ENCODE assay signal across 19 cellular contexts in the genomic region with DNA sequence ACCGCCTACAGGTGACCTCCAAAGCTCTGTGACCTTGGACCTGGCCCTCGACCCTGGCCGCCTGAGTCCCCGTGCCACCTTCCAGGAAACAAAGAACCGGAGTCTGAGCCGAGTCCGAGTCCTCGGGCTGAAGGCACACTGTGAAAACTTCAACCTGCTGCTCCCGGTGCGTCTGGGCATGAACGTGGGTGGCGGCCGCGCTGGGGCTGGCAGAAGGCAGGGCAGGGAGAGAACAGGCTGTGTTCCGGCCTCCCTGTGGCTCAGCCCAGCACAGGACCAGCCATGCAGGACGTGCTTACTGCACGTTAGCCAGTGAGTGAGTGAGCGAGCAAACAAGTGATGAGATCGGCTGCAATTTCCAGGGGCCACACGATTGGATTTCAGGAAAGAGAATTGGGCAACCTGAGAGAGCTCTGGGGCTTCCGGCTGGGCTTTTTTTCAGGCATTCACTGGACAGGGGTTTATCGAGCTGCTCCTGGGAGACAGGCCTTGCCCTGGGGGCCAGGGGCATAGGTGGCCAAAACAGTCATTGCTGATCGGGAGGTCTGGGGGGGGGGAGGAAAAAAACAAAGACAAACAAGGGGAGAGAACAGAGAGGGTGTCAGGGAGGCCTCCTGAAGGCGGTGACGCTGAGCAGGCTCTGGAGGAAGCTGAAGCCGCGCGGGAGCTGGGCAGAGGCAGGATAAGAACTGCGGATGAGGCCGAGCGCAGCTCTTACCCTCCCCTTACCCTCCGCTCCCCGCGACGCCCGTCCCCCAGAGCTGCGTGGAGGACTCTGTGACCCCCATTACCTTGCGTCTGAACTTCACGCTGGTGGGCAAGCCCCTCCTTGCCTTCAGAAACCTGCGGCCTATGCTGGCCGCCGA. TPM values are rescaled to one million over a fixed set of nuclear protein-coding genes. Genes with fewer than 3 reads are reported as not detected.
DNase-seq lines count a peak whose midpoint lies in the region; TF ChIP-seq lines count a peak whose summit lies in the region.
"Had no signal": no experiment of that assay in that cellular context is flagged by ENCODE, and none has a peak within 500 bp of the region (broad histone marks: within the 10 kb centered on the region; RNA-seq: fewer than 3 reads in every experiment).

No MANE protein-coding gene starts in this region.

- WGBS in H9 (ENCODE audit: extremely low coverage, insufficient read length, low lambda C conversion rate): no CpG with 5 or more reads among the region's 42 CpGs
- WGBS in neuronal stem cell (ENCODE audit: extremely low coverage in 2 of 2, insufficient read length in 2 of 2, insufficient replicate concordance in 1 of 2), 2 donors: no CpG with 5 or more reads among the region's 42 CpGs

- H3K14ac ChIP-seq in H9 (ENCODE audit: insufficient read depth, low read length): no peak overlapping the region
- H3K14ac ChIP-seq in neuronal stem cell (ENCODE audit: low read length): peak overlapping the region; percentile 97

- H3K9ac ChIP-seq in H9 (ENCODE audit: extremely low read depth, insufficient read length, low read length): no peak overlapping the region
- no peak overlapping the region for H3K9ac ChIP-seq in neuronal stem cell (ENCODE audit: low read depth, low read length, poor library complexity)

- H3K56ac ChIP-seq in H9 (ENCODE audit: insufficient read length, low read depth, low read length): no peak overlapping the region

- H2BK15ac ChIP-seq in H9 (ENCODE audit: low read depth, low read length): no peak overlapping the region
- H2BK15ac ChIP-seq in neuronal stem cell (ENCODE audit: low read length): peak overlapping the region; percentile 94

- H2BK120ac ChIP-seq in H9 (ENCODE audit: low read depth, low read length, poor library complexity, severe bottlenecking) (no peak overlapping the region), neuronal stem cell (ENCODE audit: low read depth, low read length) (peak overlapping the region; percentile 47)

- H3K36me3 Mint-ChIP-seq in H9 (ENCODE audit: insufficient read depth in 1 of 3, low read depth in 3 of 3): no peaks in the 10 kb centered on the region
- H3K36me3 Mint-ChIP-seq in chondrocyte (ENCODE audit: low read depth): no peaks in the 10 kb centered on the region
- H3K36me3 Mint-ChIP-seq: CD8-positive, alpha-beta T cell had no signal

- H3K27me3 Mint-ChIP-seq in H9 (ENCODE audit: low read depth) (peaks cover 22% of the 10 kb centered on the region), chondrocyte (ENCODE audit: low read depth) (peaks cover 22% of the 10 kb centered on the region)

- TF ChIP-seq CTCF in H9 (conservative IDR thresholded peaks at IDR 0.05): no peak
- no peak for TF ChIP-seq CTCF in chondrocyte (IDR thresholded peaks at IDR 0.05)

- H3K9me3 Mint-ChIP-seq in H9: peaks cover 10 to 12% of the 10 kb centered on the region in 2 experiments
- H3K9me3 Mint-ChIP-seq in chondrocyte (ENCODE audit: low read depth): peaks cover 5% of the 10 kb centered on the region

- no peaks in the 10 kb centered on the region for H3K9me3 ChIP-seq in H9 (ENCODE audit: control insufficient read depth, low read depth, low read length)
- peaks cover 0 to 7% of the 10 kb centered on the region in 2 donors for H3K9me3 ChIP-seq in neuronal stem cell (replicated peaks in 1 of 2; ENCODE audit: control insufficient read depth in 2 of 2, insufficient read depth in 1 of 2, low read depth in 1 of 2, low read length in 2 of 2)
- H3K9me3 ChIP-seq: SJSA1 had no signal

- H2AFZ ChIP-seq in H9 (ENCODE audit: low read length) (no peak overlapping the region), neuronal stem cell (ENCODE audit: low read length) (peak overlapping the region; percentile 64)

- no peaks in the 10 kb centered on the region for H3K79me2 ChIP-seq in H9 (ENCODE audit: insufficient read depth, low read length)

- H3K36me3 ChIP-seq in neuronal stem cell (replicated peaks in 1 of 2; ENCODE audit: control insufficient read depth in 2 of 2, insufficient read depth in 2 of 2, low read length in 2 of 2): no peaks in the 10 kb centered on the region
- H3K36me3 ChIP-seq: SJSA1 had no signal

- H2BK5ac ChIP-seq in H9 (ENCODE audit: insufficient read length, low read length) (no peak overlapping the region), neuronal stem cell (ENCODE audit: low read length) (no peak overlapping the region)

- H2AK5ac ChIP-seq in H9 (ENCODE audit: insufficient read length, low read length) (no peak overlapping the region), neuronal stem cell (ENCODE audit: low read depth, low read length) (peak overlapping the region; percentile 28)

- H3K27ac Mint-ChIP-seq in H9 (peak overlapping the region in 1 of 3 experiments; percentile 76; a peak in 1 of 7 replicates), chondrocyte (ENCODE audit: unreplicated experiment) (no peak overlapping the region)
- H3K27ac Mint-ChIP-seq: CD8-positive, alpha-beta T cell had no signal

- no peak overlapping the region for H3K4ac ChIP-seq in H9 (ENCODE audit: low read depth, low read length)
- no peak overlapping the region for H3K4ac ChIP-seq in neuronal stem cell (ENCODE audit: low read length)

- no peak overlapping the region for H4K8ac ChIP-seq in H9 (replicated peaks; ENCODE audit: insufficient read length, low read depth, low read length)
- H4K8ac ChIP-seq in neuronal stem cell (ENCODE audit: low read depth, low read length): no peak overlapping the region

- H3K79me1 ChIP-seq in H9 (ENCODE audit: insufficient read depth, low read depth, low read length, poor library complexity, severe bottlenecking) (no peaks in the 10 kb centered on the region), neuronal stem cell (ENCODE audit: low read depth, low read length) (no peaks in the 10 kb centered on the region)

- no peak overlapping the region for H2BK12ac ChIP-seq in H9 (ENCODE audit: insufficient read length, low read depth, low read length)
- no peak overlapping the region for H2BK12ac ChIP-seq in neuronal stem cell (ENCODE audit: low read length)

- no peak overlapping the region for H3K27ac ChIP-seq in H9 (ENCODE audit: insufficient read length, low read depth, low read length)
- H3K27ac ChIP-seq in neuronal stem cell (replicated peaks; ENCODE audit: low read length): no peak overlapping the region
- H3K27ac ChIP-seq: 22Rv1, SJSA1 had no signal

- no peak overlapping the region for H2BK20ac ChIP-seq in H9 (ENCODE audit: low read depth, low read length, poor library complexity, severe bottlenecking)

- DNase-seq in DMS 273 (lab: John Stamatoyannopoulos, UW; ENCODE audit: unreplicated experiment) (peak; percentile 12), DMS 273 treated with DMSO at 0.1 percent for 48 hours (lab: John Stamatoyannopoulos, UW) (no peak), H9 (no peak), cerebellar cortex (ENCODE audit: low spot score) (peak; percentile 41), neuronal stem cell (ENCODE audit: low spot score) (no peak), AML-193 (lab: John Stamatoyannopoulos, UW) (no peak), chondrocyte (ENCODE audit: low spot score) (no peak), NCI-H2107 (lab: John Stamatoyannopoulos, UW) (no peak)
- DNase-seq: CD8-positive, alpha-beta T cell; GOT3; MM.1S; NCI-H1092 treated with DMSO at 0.1 percent for 48 hours; NCI-H2081 treated with DMSO at 0.1 percent for 48 hours; NCI-H2227 treated with DMSO at 0.1 percent for 48 hours; NCI-H524 treated with DMSO at 0.1 percent for 48 hours; NK-92 treated with Interleukin-12 subunit alpha and Interleukin-12 subunit beta, amount 100 ng/mL, for 24 hours had no signal

- H3K4me2 ChIP-seq in H9 (ENCODE audit: insufficient read depth, insufficient read length, low read length) (no peak overlapping the region), neuronal stem cell (ENCODE audit: insufficient read depth, low read length, poor library complexity, severe bottlenecking) (no peak overlapping the region)

- H3K23ac ChIP-seq in H9 (ENCODE audit: insufficient read length, low read depth, low read length) (no peak overlapping the region), neuronal stem cell (ENCODE audit: low read depth, low read length, poor library complexity) (no peak overlapping the region)

- H4K20me1 ChIP-seq in H9 (ENCODE audit: control insufficient read depth, insufficient read depth, insufficient read length): no peaks in the 10 kb centered on the region

- H3K27me3 ChIP-seq in H9 (ENCODE audit: insufficient read depth, low read length) (no peaks in the 10 kb centered on the region), neuronal stem cell (ENCODE audit: control insufficient read depth in 3 of 3, insufficient read depth in 3 of 3, low read depth in 1 of 3, low read length in 3 of 3) (peaks cover 0 to 3% (median 0%) of the 10 kb centered on the region in 3 experiments)

- no peaks in the 10 kb centered on the region for H3K23me2 ChIP-seq in H9 (ENCODE audit: insufficient read length, low read depth, low read length, poor library complexity, severe bottlenecking)

- H3K4me1 ChIP-seq in H9 (ENCODE audit: insufficient read depth, low read length) (no peaks in the 10 kb centered on the region), neuronal stem cell (ENCODE audit: control insufficient read depth in 2 of 2, insufficient read depth in 1 of 2, low read depth in 1 of 2, low read length in 2 of 2) (no peaks in the 10 kb centered on the region)
- H3K4me1 ChIP-seq: SJSA1 had no signal

- no peak overlapping the region for H4K91ac ChIP-seq in H9 (ENCODE audit: insufficient read length, low read depth, low read length)
- H4K91ac ChIP-seq in neuronal stem cell (ENCODE audit: low read depth, low read length, poor library complexity): no peak overlapping the region

- H3K4me1 Mint-ChIP-seq in H9: 0 out of 4 replicates have a peak, but pooled peaks cover 0 to 3% of the 10 kb centered on the region in 2 experiments
- no peaks in the 10 kb centered on the region for H3K4me1 Mint-ChIP-seq in chondrocyte (ENCODE audit: low read depth)

- no peak overlapping the region for H3K4me3 Mint-ChIP-seq in H9
- no peak overlapping the region for H3K4me3 Mint-ChIP-seq in chondrocyte (ENCODE audit: unreplicated experiment)
- H3K4me3 Mint-ChIP-seq: CD8-positive, alpha-beta T cell had no signal

- H4K5ac ChIP-seq in H9 (ENCODE audit: insufficient read length, low read depth, low read length): no peak overlapping the region

- no peak overlapping the region for H3T11ph ChIP-seq in H9 (ENCODE audit: low read length)

- peak overlapping the region; percentile 30 for H3K18ac ChIP-seq in H9 (ENCODE audit: insufficient read length, low read depth, low read length)
- peak overlapping the region; percentile 83 for H3K18ac ChIP-seq in neuronal stem cell (ENCODE audit: low read length)

- no peak overlapping the region for H3K4me3 ChIP-seq in neuronal stem cell (ENCODE audit: low read length in 2 of 2)
- H3K4me3 ChIP-seq: SJSA1 had no signal

RNA-seq across cellular contexts. Expression of gene ITGAX, which starts 16.9 kb away (rescaled TPM):
- 0.15 and 0.28 TPM in 2 replicates for total RNA-seq in H9 (2021)
- polyA plus RNA-seq in neuronal stem cell (2013, experiment 1 of 2): not detected
- not detected for polyA plus RNA-seq in neuronal stem cell (2013, experiment 2 of 2)
- total RNA-seq in chondrocyte: not detected in 3 replicates
- total RNA-seq: SJSA1 had no signal
- polyA plus RNA-seq: BJ had no signal

RNA-seq across cellular contexts. Expression of gene ITGAD, which starts 21.3 kb away (rescaled TPM):
- total RNA-seq in H9 (2021): not detected in 2 replicates
- not detected for polyA plus RNA-seq in neuronal stem cell (2013, experiment 1 of 2)
- not detected for polyA plus RNA-seq in neuronal stem cell (2013, experiment 2 of 2)
- not detected in 3 replicates for total RNA-seq in chondrocyte
- total RNA-seq: SJSA1 had no signal
- polyA plus RNA-seq: BJ had no signal

RNA-seq across cellular contexts. Expression of gene COX6A2, which starts 56.3 kb away (rescaled TPM):
- total RNA-seq in H9 (2021) (not detected in 2 replicates), chondrocyte (not detected in 3 replicates)
- polyA plus RNA-seq in neuronal stem cell (2013, experiment 1 of 2): not detected
- 0.18 TPM for polyA plus RNA-seq in neuronal stem cell (2013, experiment 2 of 2)
- total RNA-seq: CD8-positive, alpha-beta T cell; SJSA1 had no signal
- polyA plus RNA-seq: BJ had no signal

Comparison
In these comparisons a context has a peak if more than half of its experiments do, and no peak if none do; other contexts are left out.
1. DNase-seq: peak in DMS 273 (single experiment) and cerebellar cortex (single experiment); none in DMS 273 treated with DMSO at 0.1 percent for 48 hours (single experiment), H9 (single experiment), neuronal stem cell (single experiment), AML-193 (0 of 2), chondrocyte (single experiment) and NCI-H2107 (single experiment).